Comparison of ENCODE assay signal across 16 cellular contexts in genomic region chr5:74587300-74587699, GRCh38. TPM values are rescaled to one million over a fixed set of nuclear protein-coding genes. Genes with fewer than 3 reads are reported as not detected.
DNase-seq lines count a peak whose midpoint lies in the region; ATAC-seq, FAIRE-seq and TF ChIP-seq lines count a peak whose summit lies in the region.
"Had no signal": no experiment of that assay in that cellular context is flagged by ENCODE, and none has a peak within 500 bp of the region (broad histone marks: within the 10 kb centered on the region; RNA-seq: fewer than 3 reads in every experiment).

No MANE protein-coding gene starts in this region.

- peak overlapping the region; percentile 28 for H2AFZ ChIP-seq in K562 (ENCODE audit: low read depth, low read length)

- H3K4me3 ChIP-seq in heart right ventricle (no peak overlapping the region), right atrium auricular region (no peak overlapping the region), K562 (no peak overlapping the region), spleen (no peak overlapping the region), body of pancreas (no peak overlapping the region)

- TF ChIP-seq CTCF in heart right ventricle (IDR thresholded peaks at IDR 0.05) (no peak), right atrium auricular region (IDR thresholded peaks at IDR 0.05) (no peak), K562 (IDR thresholded peaks at IDR 0.05 in 2 of 3, conservative IDR thresholded peaks at IDR 0.05 in 1 of 3; ENCODE audit: insufficient read depth in 2 of 3, low read depth in 1 of 3, low read length in 3 of 3) (no peak), nephron progenitor cell (IDR thresholded peaks at IDR 0.05) (no peak), spleen (IDR thresholded peaks at IDR 0.05 in 8 of 11, conservative IDR thresholded peaks at IDR 0.05 in 3 of 11) (no peak), GM13976 (IDR thresholded peaks at IDR 0.05; ENCODE audit: borderline replicate concordance, control extremely low read depth, extremely low read depth, insufficient read depth, missing control alignments) (no peak), body of pancreas (IDR thresholded peaks at IDR 0.05) (no peak)

- H3K27ac ChIP-seq in heart right ventricle (peak overlapping the region in 7 of 10 donors; percentile 1 to 74 (median 43)), right atrium auricular region (no peak overlapping the region), K562 (ENCODE audit: extremely low read depth, low read depth, low read length) (no peak overlapping the region), spleen (peak overlapping the region in 5 of 8 donors; percentile 9 to 50 (median 43)), body of pancreas (no peak overlapping the region)
- H3K27ac ChIP-seq: C4-2B had no signal

- no peak for TF ChIP-seq RAD21 in K562 (CRISPR knock-in tag; conservative IDR thresholded peaks at IDR 0.05 in 1 of 2, IDR thresholded peaks at IDR 0.05 in 1 of 2)

- H3K36me3 ChIP-seq in heart right ventricle = no peaks in the 10 kb centered on the region
- H3K36me3 ChIP-seq in right atrium auricular region = no peaks in the 10 kb centered on the region
- no peaks in the 10 kb centered on the region for H3K36me3 ChIP-seq in K562 (ENCODE audit: control insufficient read depth, insufficient read depth, low read length)
- H3K36me3 ChIP-seq in spleen = no peaks in the 10 kb centered on the region
- H3K36me3 ChIP-seq in body of pancreas (replicated peaks in 1 of 2; ENCODE audit: insufficient read depth in 1 of 2, low read depth in 2 of 2) = no peaks in the 10 kb centered on the region

- 65 to 66% methylated on average over 4 of the region's 4 CpGs for WGBS in heart right ventricle, 2 donors
- 66% methylated on average over 4 of the region's 4 CpGs for WGBS in K562 (ENCODE audit: insufficient coverage, low coverage, missing lambda C conversion rate)
- 57 to 66% (median 63%) methylated on average over 4 of the region's 4 CpGs for WGBS in spleen, 5 donors
- 84 to 91% methylated on average over 4 of the region's 4 CpGs for WGBS in body of pancreas, 2 donors

- POLR2A ChIA-PET in K562 (lab: Yijun Ruan, JAX) = interaction anchor here (0.7 kb wide), 1 partner anchor 44 kb away, joined by 3 read pairs; no protein-coding TSS in a partner anchor

- no peaks in the 10 kb centered on the region for H3K9me3 ChIP-seq in heart right ventricle
- no peaks in the 10 kb centered on the region for H3K9me3 ChIP-seq in right atrium auricular region
- no peaks in the 10 kb centered on the region for H3K9me3 ChIP-seq in K562 (replicated peaks; ENCODE audit: control insufficient read depth, insufficient read depth, low read depth, low read length)
- no peaks in the 10 kb centered on the region for H3K9me3 ChIP-seq in spleen
- no peaks in the 10 kb centered on the region for H3K9me3 ChIP-seq in body of pancreas

- TF ChIP-seq EP300 in K562 (IDR thresholded peaks at IDR 0.05; ENCODE audit: low read length) = no peak

- no peaks in the 10 kb centered on the region for H4K20me1 ChIP-seq in K562 (replicated peaks; ENCODE audit: control insufficient read depth, insufficient read depth, low read length)

- H3K79me2 ChIP-seq in K562 (ENCODE audit: control insufficient read depth, insufficient read depth, low read length) = no peaks in the 10 kb centered on the region

- no peak for FAIRE-seq in K562 (lab: Jason Lieb, UNC)
- FAIRE-seq: A204.1 had no signal

- no peak overlapping the region for H3K9ac ChIP-seq in K562 (ENCODE audit: insufficient read depth in 1 of 2, low read depth in 2 of 2, low read length in 2 of 2)

- intact Hi-C loops in heart right ventricle (cut with DNase I) = loop anchor here in 1 of 10 donors (10.0 kb wide), 1 partner anchor 48 kb away; no protein-coding TSS in a partner anchor
- intact Hi-C loops in K562 (cut with micrococcal nuclease) = no loop called here
- intact Hi-C loops in spleen (cut with DNase I; ENCODE audit: low total_unique reads) = no loop called here
- intact Hi-C loops in body of pancreas (cut with DNase I) = no loop called here

- in situ Hi-C loops in K562 (cut with MboI) (no loop called here), GM13976 (cut with MboI; ENCODE audit: low sequenced_read_pairs, unreplicated experiment) (no loop called here)

- peaks cover 12% of the 10 kb centered on the region for H3K27me3 Mint-ChIP-seq in nephron progenitor cell (ENCODE audit: low read depth, poor library complexity)
- peaks cover 31% of the 10 kb centered on the region for H3K27me3 Mint-ChIP-seq in stimulated activated memory B cell treated with anti-CD40 and anti-IgM and Interleukin-4, amounts not matched to agents 10 μg/mL and 1 μg/mL and 100 μg/mL, for 72 hours

- H3K27me3 ChIP-seq in heart right ventricle (no peaks in the 10 kb centered on the region), right atrium auricular region (no peaks in the 10 kb centered on the region), K562 (ENCODE audit: control insufficient read depth in 2 of 2, insufficient read depth in 2 of 2, low read length in 2 of 2) (no peaks in the 10 kb centered on the region), spleen (replicated peaks in 1 of 7) (no peaks in the 10 kb centered on the region), body of pancreas (no peaks in the 10 kb centered on the region)

- H3K4me2 ChIP-seq in K562 (ENCODE audit: insufficient read depth, low read length) = no peak overlapping the region

- DNase-seq in heart right ventricle (no peak), right atrium auricular region (ENCODE audit: low spot score) (no peak), K562 (ENCODE audit: extremely low read depth in 1 of 4, low spot score in 3 of 4) (no peak), nephron progenitor cell (no peak), spleen (no peak), GM13976 (ENCODE audit: low spot score) (no peak), body of pancreas (no peak)
- DNase-seq: COR-L47, HCEC 1CT, KBM-7, NCI-H146, NCI-H345, PC-3 had no signal

- H3K36me3 Mint-ChIP-seq in nephron progenitor cell (ENCODE audit: low read depth) = no peaks in the 10 kb centered on the region
- no peaks in the 10 kb centered on the region for H3K36me3 Mint-ChIP-seq in stimulated activated memory B cell treated with anti-CD40 and anti-IgM and Interleukin-4, amounts not matched to agents 10 μg/mL and 1 μg/mL and 100 μg/mL, for 72 hours

- H3K9me3 Mint-ChIP-seq in nephron progenitor cell = no peaks in the 10 kb centered on the region
- no peaks in the 10 kb centered on the region for H3K9me3 Mint-ChIP-seq in stimulated activated memory B cell treated with anti-CD40 and anti-IgM and Interleukin-4, amounts not matched to agents 10 μg/mL and 1 μg/mL and 100 μg/mL, for 72 hours

- peak overlapping the region; percentile 26 for H3K27ac Mint-ChIP-seq in nephron progenitor cell
- H3K27ac Mint-ChIP-seq in stimulated activated memory B cell treated with anti-CD40 and anti-IgM and Interleukin-4, amounts not matched to agents 10 μg/mL and 1 μg/mL and 100 μg/mL, for 72 hours = no peak overlapping the region

- CTCF ChIA-PET in K562 (lab: Yijun Ruan, JAX; ENCODE audit: low intra/inter-chr PET ratio) = no interaction called here

- TF ChIP-seq POLR2A in K562 (conservative IDR thresholded peaks at IDR 0.05) (no peak), spleen (IDR thresholded peaks at IDR 0.05) (no peak), body of pancreas (IDR thresholded peaks at IDR 0.05) (no peak)

- H3K4me3 Mint-ChIP-seq in nephron progenitor cell = no peak overlapping the region
- H3K4me3 Mint-ChIP-seq in stimulated activated memory B cell treated with anti-CD40 and anti-IgM and Interleukin-4, amounts not matched to agents 10 μg/mL and 1 μg/mL and 100 μg/mL, for 72 hours = no peak overlapping the region

- no TSS peak for BruUV-seq in K562 (replicated peaks; lab: Mats Ljungman, UMichigan)

- ATAC-seq in heart right ventricle = no peak
- no peak for ATAC-seq in K562
- no peak for ATAC-seq in stimulated activated memory B cell treated with anti-CD40 and anti-IgM and Interleukin-4, amounts not matched to agents 10 μg/mL and 1 μg/mL and 100 μg/mL, for 72 hours
- ATAC-seq in body of pancreas = no peak
- ATAC-seq: PC-3 had no signal

- H3K4me1 Mint-ChIP-seq in nephron progenitor cell = peaks cover 33% of the 10 kb centered on the region
- peaks cover 8% of the 10 kb centered on the region for H3K4me1 Mint-ChIP-seq in stimulated activated memory B cell treated with anti-CD40 and anti-IgM and Interleukin-4, amounts not matched to agents 10 μg/mL and 1 μg/mL and 100 μg/mL, for 72 hours

- H3K4me1 ChIP-seq in heart right ventricle (peaks cover 0 to 27% (median 9%) of the 10 kb centered on the region in 9 donors), right atrium auricular region (no peaks in the 10 kb centered on the region), K562 (replicated peaks in 1 of 2; ENCODE audit: control insufficient read depth in 2 of 2, insufficient read depth in 2 of 2, low read length in 2 of 2) (peaks cover 0 to 20% of the 10 kb centered on the region in 2 experiments; a peak in 2 of 5 replicates), spleen (peaks cover 0 to 14% (median 9%) of the 10 kb centered on the region in 6 donors), body of pancreas (no peaks in the 10 kb centered on the region)

- H3K9me1 ChIP-seq in K562 (ENCODE audit: control insufficient read depth, insufficient read depth, low read length) = no peaks in the 10 kb centered on the region

RNA-seq across cellular contexts. Expression of gene ENC1, which starts 53.2 kb away (rescaled TPM):
- 1 to 10 TPM; 2.8 to 9.1 (median 4.0) TPM for total RNA-seq in heart right ventricle
- polyA plus RNA-seq in heart right ventricle = 1 to 10 TPM; 2.1 to 2.6 TPM
- total RNA-seq in right atrium auricular region = 10 to 100 TPM in 1 of 2 donors, 1 to 10 TPM in 1; 5.0 to 18.5 TPM
- total RNA-seq in K562 (2011; cell fraction: chromatin; rRNA removed; ENCODE audit: low replicate concordance) = 0.92 and 4.1 TPM in 2 replicates
- total RNA-seq in K562 (2011; cell fraction: nucleolus; rRNA removed) = 0.66 and 3.7 TPM in 2 replicates
- 0.51 and 0.84 TPM in 2 replicates for total RNA-seq in K562 (2011; cell fraction: nucleoplasm; rRNA removed)
- total RNA-seq in K562 (2014; rRNA removed) = 0.86 and 4.1 TPM in 2 replicates
- 1.1 and 1.2 TPM in 2 replicates for total RNA-seq in K562 (2014; rRNA removed; fragmentation: Illumina TruSeq; extraction: Trizol)
- 1.3 and 1.5 TPM in 2 replicates for total RNA-seq in K562 (2015; rRNA removed; fragmentation: Illumina TruSeq; extraction: Trizol)
- 2.5 and 2.6 TPM in 2 replicates for total RNA-seq in K562 (2021)
- polyA plus RNA-seq in K562 (2011; rRNA removed) = 1.9 and 3.2 TPM in 2 replicates
- 1.5 and 4.8 TPM in 2 replicates for polyA plus RNA-seq in K562 (2011; cell fraction: cytosol; rRNA removed)
- polyA plus RNA-seq in K562 (2011; cell fraction: nucleus; rRNA removed) = 4.3 and 10.7 TPM in 2 replicates
- 2.0 TPM in 2 replicates for polyA plus RNA-seq in K562 (2012)
- 0.97 and 1.1 TPM in 2 replicates for polyA plus RNA-seq in K562 (2014; fragmentation: Illumina TruSeq; extraction: Trizol)
- polyA plus RNA-seq in K562 (2014; fragmentation: Nextera tagmentation; extraction: Ambion mirVana) = under 1 TPM; 0.17 to 0.37 TPM
- polyA plus RNA-seq in K562 (2014; rRNA removed) = 0.67 and 0.91 TPM in 2 replicates
- 5.4 and 9.5 TPM in 2 replicates for polyA minus RNA-seq in K562 (2011; rRNA and poly(A)+ RNA removed)
- 2.4 and 4.6 TPM in 2 replicates for polyA minus RNA-seq in K562 (2011; cell fraction: cytosol; rRNA and poly(A)+ RNA removed)
- polyA minus RNA-seq in K562 (2011; cell fraction: nucleus; rRNA and poly(A)+ RNA removed) = 7.8 and 13.5 TPM in 2 replicates
- total RNA-seq in spleen = 10 to 100 TPM in 6 of 7 donors, 1 to 10 TPM in 1; 5.4 to 19.5 (median 13.5) TPM
- 10 to 100 TPM in 1 of 3 donors, 1 to 10 TPM in 2; 3.8 to 10.0 (median 7.4) TPM for polyA plus RNA-seq in spleen
- 100 to 1,000 TPM in 1 of 2 donors, 10 to 100 TPM in 1; 34.0 to 116 TPM for total RNA-seq in body of pancreas

Comparison
In these comparisons a context has a peak if more than half of its experiments do, and no peak if none do; other contexts are left out.
1. H3K27ac ChIP-seq: peak in heart right ventricle (7 of 10) and spleen (5 of 8); none in right atrium auricular region (0 of 2), K562 (single experiment) and body of pancreas (0 of 4).